7 cellular contexts compared by ENCODE assay signal in the genomic region with DNA sequence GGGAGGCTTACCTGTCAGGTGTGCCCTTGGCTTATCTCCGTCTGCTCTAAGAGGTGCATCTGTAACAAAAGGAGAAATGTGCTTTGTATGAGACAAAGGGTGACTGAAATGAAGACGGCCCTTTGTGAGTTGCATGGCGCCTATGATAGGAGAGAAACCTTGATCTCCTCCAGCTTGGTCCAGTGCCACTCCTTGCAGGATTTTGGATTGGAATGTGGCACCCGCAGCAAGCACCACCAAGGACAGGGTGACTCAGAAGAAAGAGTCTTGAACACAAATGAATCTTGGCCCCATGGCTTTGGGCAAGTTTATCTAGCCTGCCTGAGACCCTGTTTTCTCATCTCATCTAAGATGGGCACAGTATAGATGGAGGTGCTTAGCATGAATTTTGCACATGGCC.
"Had no signal": no experiment of that assay in that cellular context is flagged by ENCODE, and none has a peak within 500 bp of the region (broad histone marks: within the 10 kb centered on the region; RNA-seq: fewer than 3 reads in every experiment).

No MANE protein-coding gene starts in this region.

- ATAC-seq: GM23338, HCT116, HepG2 had no signal

- H3K36me3 ChIP-seq: HAP-1 had no signal

- H2AFZ ChIP-seq: GM23338 had no signal

- H3K4me3 ChIP-seq: GM23338, HAP-1 had no signal

- DNase-seq: HFFc6, KBM-7 had no signal

- H3K27ac ChIP-seq: HL-60 had no signal

- H3K9me3 ChIP-seq: HAP-1 had no signal

- H3K4me1 ChIP-seq: HAP-1 had no signal

- H3K4me2 ChIP-seq: GM23338 had no signal
